In genomic region chr7:4726051-4726450, GRCh38 we compare ENCODE assay signal across 8 cellular contexts. TPM values are rescaled to one million over a fixed set of nuclear protein-coding genes. Genes with fewer than 3 reads are reported as not detected.
DNase-seq lines count a peak whose midpoint lies in the region; ATAC-seq and TF ChIP-seq lines count a peak whose summit lies in the region.

No MANE protein-coding gene starts in this region.

- no peak overlapping the region for H3K9ac ChIP-seq in neural progenitor cell

- H3F3A ChIP-seq in neural progenitor cell (ENCODE audit: low read depth) = peaks cover 15% of the 10 kb centered on the region

- H3K4me2 ChIP-seq in neural progenitor cell = no peak overlapping the region

- peak overlapping the region; percentile 58 for H3K4me3 Mint-ChIP-seq in neural progenitor cell

- peaks cover 60% of the 10 kb centered on the region for H3K4me1 Mint-ChIP-seq in neural progenitor cell

- H2AFZ ChIP-seq in ACC112 (ENCODE audit: low read length, unreplicated experiment) (no peak overlapping the region), neural progenitor cell (replicated peaks) (no peak overlapping the region)

- H3K27ac Mint-ChIP-seq in neural progenitor cell = peak overlapping the region; percentile 97

- peaks cover 72% of the 10 kb centered on the region for H3K79me2 ChIP-seq in ACC112 (ENCODE audit: control insufficient read depth, insufficient read depth, low read length, unreplicated experiment)
- peaks cover 40% of the 10 kb centered on the region for H3K79me2 ChIP-seq in neural progenitor cell (ENCODE audit: low read depth)

- peak overlapping the region; percentile 95 for H3K27ac ChIP-seq in ACC112 (ENCODE audit: low read depth, low read length)
- peak overlapping the region; percentile 96 for H3K27ac ChIP-seq in SJSA1
- peak overlapping the region; percentile 50 for H3K27ac ChIP-seq in epithelial cell of prostate
- no peak overlapping the region for H3K27ac ChIP-seq in neural progenitor cell

- H3K9me3 Mint-ChIP-seq in neural progenitor cell = no peaks in the 10 kb centered on the region

- H3K27me3 ChIP-seq in ACC112 (ENCODE audit: insufficient read depth, low read length) (no peaks in the 10 kb centered on the region), SJSA1 (replicated peaks) (no peaks in the 10 kb centered on the region), neural progenitor cell (no peaks in the 10 kb centered on the region)

- H3K27me3 Mint-ChIP-seq in neural progenitor cell (ENCODE audit: insufficient read depth, low read depth) = no peaks in the 10 kb centered on the region

- DNase-seq in SJSA1 (ENCODE audit: low read depth in 1 of 2, low spot score in 2 of 2) (no peak), epithelial cell of prostate (ENCODE audit: low read depth, low spot score) (no peak), neural progenitor cell (ENCODE audit: low spot score) (no peak), D341Med (ENCODE audit: low spot score) (no peak)

- H4K20me1 ChIP-seq in neural progenitor cell (ENCODE audit: low read depth) = peaks cover 84% of the 10 kb centered on the region

- no peaks in the 10 kb centered on the region for H3K36me3 ChIP-seq in ACC112 (ENCODE audit: insufficient read depth, low read length)
- peaks cover 14% of the 10 kb centered on the region for H3K36me3 ChIP-seq in SJSA1
- H3K36me3 ChIP-seq in neural progenitor cell = no peaks in the 10 kb centered on the region

- peaks cover 12% of the 10 kb centered on the region for H3K36me3 Mint-ChIP-seq in neural progenitor cell

- H3K4me3 ChIP-seq in ACC112 (ENCODE audit: low read depth, low read length) (peak overlapping the region; percentile 82), SJSA1 (peak overlapping the region; percentile 45; the same call in 1 of the 2 replicates), neural progenitor cell (no peak overlapping the region)

- ATAC-seq in HG03108 (IDR thresholded peaks at IDR 0.05; ENCODE audit: unreplicated experiment) (no peak), GM21526 (IDR thresholded peaks at IDR 0.05; ENCODE audit: low FRiP score, unreplicated experiment) (no peak), HG03520 (IDR thresholded peaks at IDR 0.05; ENCODE audit: unreplicated experiment) (no peak)

- H3K4me1 ChIP-seq in ACC112 (ENCODE audit: control insufficient read depth, insufficient read depth, low read length, unreplicated experiment) (peaks cover 14% of the 10 kb centered on the region), SJSA1 (replicated peaks) (peaks cover 24% of the 10 kb centered on the region), neural progenitor cell (peaks cover 16% of the 10 kb centered on the region)

- TF ChIP-seq CTCF in neural progenitor cell (IDR thresholded peaks at IDR 0.05) = no peak

- H3K9me3 ChIP-seq in SJSA1 (replicated peaks) = no peaks in the 10 kb centered on the region
- no peaks in the 10 kb centered on the region for H3K9me3 ChIP-seq in neural progenitor cell (ENCODE audit: low read depth)

RNA-seq across cellular contexts. Expression of gene FOXK1, which starts 44.0 kb away (rescaled TPM):
- 10.2 and 17.4 TPM in 2 replicates for total RNA-seq in SJSA1 (2014; rRNA removed; shearing (Covaris generic))
- 11.1 and 22.4 TPM in 2 replicates for total RNA-seq in neural progenitor cell (ENCODE audit: low replicate concordance)

RNA-seq across cellular contexts. Expression of gene AP5Z1, which starts 49.4 kb away (rescaled TPM):
- total RNA-seq in SJSA1 (2014; rRNA removed; shearing (Covaris generic)) = 37.7 and 38.2 TPM in 2 replicates
- total RNA-seq in neural progenitor cell (ENCODE audit: low replicate concordance) = 8.3 and 21.8 TPM in 2 replicates
